Comparison of ENCODE assay signal across 8 cellular contexts in the genomic region with DNA sequence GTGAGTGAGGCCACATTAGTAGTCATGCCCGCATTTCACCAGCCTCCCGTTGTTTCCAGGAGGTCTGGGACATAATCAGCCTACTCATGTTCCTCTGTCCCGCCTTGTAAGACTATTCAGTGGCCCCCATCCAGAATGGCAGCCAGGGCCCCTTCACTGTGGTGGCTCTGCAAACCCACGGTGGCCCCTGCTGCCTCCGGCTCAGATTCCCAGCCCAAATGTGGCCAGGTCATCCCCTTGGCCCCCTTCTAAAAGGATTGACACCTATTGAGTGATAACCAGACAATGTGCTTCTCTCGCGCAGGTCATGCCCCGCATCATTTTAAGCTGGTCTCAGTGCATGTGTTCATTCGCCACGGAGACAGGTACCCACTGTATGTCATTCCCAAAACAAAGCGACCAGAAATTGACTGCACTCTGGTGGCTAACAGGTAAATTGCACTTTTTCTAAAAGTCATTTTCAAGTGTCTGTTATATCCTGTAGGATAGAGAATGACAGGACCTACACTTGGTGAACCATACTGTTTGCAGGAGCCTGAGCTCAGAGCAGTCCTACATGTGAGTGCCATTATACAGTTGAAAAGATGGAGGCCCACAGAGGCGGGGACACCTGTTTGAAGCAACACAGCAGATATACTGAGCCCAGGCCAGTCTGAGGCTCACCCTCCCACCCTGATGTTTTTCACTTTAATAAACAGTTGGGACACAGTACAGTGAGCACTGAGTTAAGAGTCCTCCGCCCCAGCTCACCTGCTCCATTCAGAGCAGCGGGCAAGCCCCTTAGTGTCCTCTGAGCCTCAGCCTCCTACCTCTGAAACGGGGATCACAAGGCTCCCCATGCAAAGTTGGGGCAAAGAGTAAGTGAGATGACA. TPM values are rescaled to one million over a fixed set of nuclear protein-coding genes. Genes with fewer than 3 reads are reported as not detected.
DNase-seq lines count a peak whose midpoint lies in the region; ATAC-seq, FAIRE-seq and TF ChIP-seq lines count a peak whose summit lies in the region.

No MANE protein-coding gene starts in this region.

- no peaks in the 10 kb centered on the region for H3K27me3 Mint-ChIP-seq in activated T-helper 17 cell treated with anti-CD3 and anti-CD28 coated beads, Interleukin-2, amount 50 U/mL, for 72 hours

- no peaks in the 10 kb centered on the region for H3K9me3 ChIP-seq in stomach smooth muscle (ENCODE audit: control insufficient read depth in 2 of 2, low read length in 2 of 2)

- no peaks in the 10 kb centered on the region for H3K9me3 Mint-ChIP-seq in activated T-helper 17 cell treated with anti-CD3 and anti-CD28 coated beads, Interleukin-2, amount 50 U/mL, for 72 hours

- ATAC-seq in GM19351 (IDR thresholded peaks at IDR 0.05; ENCODE audit: unreplicated experiment): peak; percentile 72
- peak; percentile 13 for ATAC-seq in activated T-helper 17 cell treated with anti-CD3 and anti-CD28 coated beads, Interleukin-2, amount 50 U/mL, for 72 hours (replicated peaks)

- H3K4me3 ChIP-seq in LNCaP clone FGC (ENCODE audit: low read depth, low read length) (no peak overlapping the region), stomach smooth muscle (ENCODE audit: low read length in 2 of 2) (no peak overlapping the region)

- DNase-seq in D721Med (ENCODE audit: insufficient read length, low spot score): peak; percentile 30
- no peak for DNase-seq in LNCaP clone FGC (ENCODE audit: low read depth)
- DNase-seq in iPS DF 19.7 (ENCODE audit: low read depth, low spot score): peak; percentile 9
- DNase-seq in cortex of kidney (lab: John Stamatoyannopoulos, UW): no peak
- no peak for DNase-seq in activated CD8-positive, alpha-beta memory T cell treated with anti-CD3 and anti-CD28 coated beads, Interleukin-2, amount 50 U/mL, for 48 hours

- no peak overlapping the region for H3K4me3 Mint-ChIP-seq in activated T-helper 17 cell treated with anti-CD3 and anti-CD28 coated beads, Interleukin-2, amount 50 U/mL, for 72 hours

- H3K4me1 Mint-ChIP-seq in activated T-helper 17 cell treated with anti-CD3 and anti-CD28 coated beads, Interleukin-2, amount 50 U/mL, for 72 hours: peaks cover 17% of the 10 kb centered on the region

- TF ChIP-seq CTCF in D721Med (IDR thresholded peaks at IDR 0.05; ENCODE audit: insufficient read depth, missing control alignments) (peak; percentile 65), LNCaP clone FGC (IDR thresholded peaks at IDR 0.05; ENCODE audit: control insufficient read depth, extremely low read depth, insufficient read depth) (peak; percentile 66)

- H3K27ac ChIP-seq in stomach smooth muscle (ENCODE audit: low read length): peak overlapping the region; percentile 64

- H3K27me3 ChIP-seq in stomach smooth muscle (ENCODE audit: control insufficient read depth in 1 of 2, insufficient read depth in 2 of 2, low read length in 2 of 2): no peaks in the 10 kb centered on the region

- peaks cover 2 to 6% of the 10 kb centered on the region in 2 donors for H3K36me3 ChIP-seq in stomach smooth muscle (ENCODE audit: control insufficient read depth in 2 of 2, insufficient read depth in 2 of 2, low read length in 2 of 2)

- H3K4me1 ChIP-seq in stomach smooth muscle (ENCODE audit: control insufficient read depth, insufficient read depth, low read length): peaks cover 18% of the 10 kb centered on the region

- H3K9ac ChIP-seq in stomach smooth muscle (ENCODE audit: low read length in 2 of 2): peak overlapping the region in 1 of 2 donors; percentile 1

- peak overlapping the region; percentile 22 for H3K27ac Mint-ChIP-seq in activated T-helper 17 cell treated with anti-CD3 and anti-CD28 coated beads, Interleukin-2, amount 50 U/mL, for 72 hours

- FAIRE-seq in D721Med (lab: Jason Lieb, UNC): no peak

- no peaks in the 10 kb centered on the region for H3K36me3 Mint-ChIP-seq in activated T-helper 17 cell treated with anti-CD3 and anti-CD28 coated beads, Interleukin-2, amount 50 U/mL, for 72 hours (ENCODE audit: low read depth)

RNA-seq across cellular contexts. Expression of gene PXYLP1, which starts 47.7 kb away (rescaled TPM):
- total RNA-seq in activated T-helper 17 cell treated with anti-CD3 and anti-CD28 coated beads, Interleukin-2, amount 50 U/mL, for 72 hours: 10 to 100 TPM in 1 of 2 donors, 1 to 10 TPM in 1; 5.7 to 11.4 TPM

Comparison
In these comparisons a context has a peak if more than half of its experiments do, and no peak if none do; other contexts are left out.
1. DNase-seq: peak in D721Med (single experiment) and iPS DF 19.7 (single experiment); none in LNCaP clone FGC (single experiment), cortex of kidney (single experiment) and activated CD8-positive, alpha-beta memory T cell treated with anti-CD3 and anti-CD28 coated beads, Interleukin-2, amount 50 U/mL, for 48 hours (single experiment).